Comparison of ENCODE assay signal across 2 cellular contexts in the genomic region with DNA sequence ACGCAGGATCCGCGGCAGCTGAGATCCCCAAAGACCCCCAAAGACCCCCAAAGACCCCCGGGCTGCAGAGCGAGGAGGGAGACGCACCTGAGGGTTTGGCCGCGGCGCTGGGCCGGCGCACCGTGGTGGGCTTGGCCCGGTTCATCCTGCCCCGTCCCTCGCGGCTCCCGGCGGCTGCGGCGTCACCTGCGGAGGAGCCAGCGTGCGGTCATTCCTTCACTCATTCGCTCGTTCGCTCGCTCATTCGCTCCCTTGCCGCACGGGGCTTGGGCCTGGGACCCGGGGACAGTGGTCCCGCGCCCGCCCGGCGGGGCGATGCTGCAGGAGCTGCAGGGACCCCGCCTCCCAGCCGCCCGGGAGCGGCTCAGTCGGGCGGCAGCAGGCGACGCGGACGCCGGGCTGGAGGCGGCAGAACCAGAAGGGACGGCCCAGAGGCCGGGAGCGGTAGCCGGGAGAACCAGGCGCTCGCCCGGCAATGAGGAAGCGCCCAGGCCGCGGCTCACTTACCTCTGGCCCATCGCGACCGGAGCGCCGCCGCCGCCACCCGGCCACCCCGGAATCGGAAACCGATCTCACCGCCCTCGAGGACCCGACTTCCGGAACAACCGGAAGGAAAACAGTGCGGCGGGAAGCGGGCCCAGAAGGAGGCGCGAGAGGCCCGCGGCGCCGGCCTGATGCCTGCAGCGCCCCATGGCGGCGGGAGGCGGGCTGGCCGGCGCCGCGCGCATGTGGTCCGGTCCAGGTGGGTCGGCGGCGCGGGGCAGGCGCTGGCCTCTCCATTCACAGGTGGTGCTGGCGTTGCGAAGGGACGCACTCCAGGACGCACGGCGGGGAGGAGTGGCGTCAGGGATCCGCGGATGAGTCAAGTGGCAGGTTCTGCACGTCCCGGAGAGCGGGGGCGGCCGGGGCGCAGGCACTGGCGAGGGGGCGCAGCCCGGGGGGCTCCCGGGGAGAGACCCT.
A peak's percentile ranks its signal among the peaks of the same experiment; 100 is the strongest.
TF ChIP-seq lines count a peak whose summit lies in the region.

A gene with protein sequence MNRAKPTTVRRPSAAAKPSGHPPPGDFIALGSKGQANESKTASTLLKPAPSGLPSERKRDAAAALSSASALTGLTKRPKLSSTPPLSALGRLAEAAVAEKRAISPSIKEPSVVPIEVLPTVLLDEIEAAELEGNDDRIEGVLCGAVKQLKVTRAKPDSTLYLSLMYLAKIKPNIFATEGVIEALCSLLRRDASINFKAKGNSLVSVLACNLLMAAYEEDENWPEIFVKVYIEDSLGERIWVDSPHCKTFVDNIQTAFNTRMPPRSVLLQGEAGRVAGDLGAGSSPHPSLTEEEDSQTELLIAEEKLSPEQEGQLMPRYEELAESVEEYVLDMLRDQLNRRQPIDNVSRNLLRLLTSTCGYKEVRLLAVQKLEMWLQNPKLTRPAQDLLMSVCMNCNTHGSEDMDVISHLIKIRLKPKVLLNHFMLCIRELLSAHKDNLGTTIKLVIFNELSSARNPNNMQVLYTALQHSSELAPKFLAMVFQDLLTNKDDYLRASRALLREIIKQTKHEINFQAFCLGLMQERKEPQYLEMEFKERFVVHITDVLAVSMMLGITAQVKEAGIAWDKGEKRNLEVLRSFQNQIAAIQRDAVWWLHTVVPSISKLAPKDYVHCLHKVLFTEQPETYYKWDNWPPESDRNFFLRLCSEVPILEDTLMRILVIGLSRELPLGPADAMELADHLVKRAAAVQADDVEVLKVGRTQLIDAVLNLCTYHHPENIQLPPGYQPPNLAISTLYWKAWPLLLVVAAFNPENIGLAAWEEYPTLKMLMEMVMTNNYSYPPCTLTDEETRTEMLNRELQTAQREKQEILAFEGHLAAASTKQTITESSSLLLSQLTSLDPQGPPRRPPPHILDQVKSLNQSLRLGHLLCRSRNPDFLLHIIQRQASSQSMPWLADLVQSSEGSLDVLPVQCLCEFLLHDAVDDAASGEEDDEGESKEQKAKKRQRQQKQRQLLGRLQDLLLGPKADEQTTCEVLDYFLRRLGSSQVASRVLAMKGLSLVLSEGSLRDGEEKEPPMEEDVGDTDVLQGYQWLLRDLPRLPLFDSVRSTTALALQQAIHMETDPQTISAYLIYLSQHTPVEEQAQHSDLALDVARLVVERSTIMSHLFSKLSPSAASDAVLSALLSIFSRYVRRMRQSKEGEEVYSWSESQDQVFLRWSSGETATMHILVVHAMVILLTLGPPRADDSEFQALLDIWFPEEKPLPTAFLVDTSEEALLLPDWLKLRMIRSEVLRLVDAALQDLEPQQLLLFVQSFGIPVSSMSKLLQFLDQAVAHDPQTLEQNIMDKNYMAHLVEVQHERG (N-terminal part only) (minus strand): TSS at position 574 of the 960 bp plus-strand sequence. CDS start 429 bp downstream, at position 145.

TF ChIP-seq in GM23338, 12 proteins besides CTCF, POLR2A, EP300 and RAD21 (continued from another document and continues in another):
- TF ChIP-seq STAT1 (IDR thresholded peaks at IDR 0.05; ENCODE audit: unreplicated experiment) (no peak), NANOG (IDR thresholded peaks at IDR 0.05; ENCODE audit: borderline replicate concordance) (no peak), JUNB (IDR thresholded peaks at IDR 0.05; ENCODE audit: unreplicated experiment) (no peak), POLR2AphosphoS5 (IDR thresholded peaks at IDR 0.05; ENCODE audit: low read depth) (peak; percentile 71)
- TF ChIP-seq, protein P1, sequence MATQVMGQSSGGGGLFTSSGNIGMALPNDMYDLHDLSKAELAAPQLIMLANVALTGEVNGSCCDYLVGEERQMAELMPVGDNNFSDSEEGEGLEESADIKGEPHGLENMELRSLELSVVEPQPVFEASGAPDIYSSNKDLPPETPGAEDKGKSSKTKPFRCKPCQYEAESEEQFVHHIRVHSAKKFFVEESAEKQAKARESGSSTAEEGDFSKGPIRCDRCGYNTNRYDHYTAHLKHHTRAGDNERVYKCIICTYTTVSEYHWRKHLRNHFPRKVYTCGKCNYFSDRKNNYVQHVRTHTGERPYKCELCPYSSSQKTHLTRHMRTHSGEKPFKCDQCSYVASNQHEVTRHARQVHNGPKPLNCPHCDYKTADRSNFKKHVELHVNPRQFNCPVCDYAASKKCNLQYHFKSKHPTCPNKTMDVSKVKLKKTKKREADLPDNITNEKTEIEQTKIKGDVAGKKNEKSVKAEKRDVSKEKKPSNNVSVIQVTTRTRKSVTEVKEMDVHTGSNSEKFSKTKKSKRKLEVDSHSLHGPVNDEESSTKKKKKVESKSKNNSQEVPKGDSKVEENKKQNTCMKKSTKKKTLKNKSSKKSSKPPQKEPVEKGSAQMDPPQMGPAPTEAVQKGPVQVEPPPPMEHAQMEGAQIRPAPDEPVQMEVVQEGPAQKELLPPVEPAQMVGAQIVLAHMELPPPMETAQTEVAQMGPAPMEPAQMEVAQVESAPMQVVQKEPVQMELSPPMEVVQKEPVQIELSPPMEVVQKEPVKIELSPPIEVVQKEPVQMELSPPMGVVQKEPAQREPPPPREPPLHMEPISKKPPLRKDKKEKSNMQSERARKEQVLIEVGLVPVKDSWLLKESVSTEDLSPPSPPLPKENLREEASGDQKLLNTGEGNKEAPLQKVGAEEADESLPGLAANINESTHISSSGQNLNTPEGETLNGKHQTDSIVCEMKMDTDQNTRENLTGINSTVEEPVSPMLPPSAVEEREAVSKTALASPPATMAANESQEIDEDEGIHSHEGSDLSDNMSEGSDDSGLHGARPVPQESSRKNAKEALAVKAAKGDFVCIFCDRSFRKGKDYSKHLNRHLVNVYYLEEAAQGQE (IDR thresholded peaks at IDR 0.05; ENCODE audit: unreplicated experiment), result no peak
- TF ChIP-seq, protein P2, sequence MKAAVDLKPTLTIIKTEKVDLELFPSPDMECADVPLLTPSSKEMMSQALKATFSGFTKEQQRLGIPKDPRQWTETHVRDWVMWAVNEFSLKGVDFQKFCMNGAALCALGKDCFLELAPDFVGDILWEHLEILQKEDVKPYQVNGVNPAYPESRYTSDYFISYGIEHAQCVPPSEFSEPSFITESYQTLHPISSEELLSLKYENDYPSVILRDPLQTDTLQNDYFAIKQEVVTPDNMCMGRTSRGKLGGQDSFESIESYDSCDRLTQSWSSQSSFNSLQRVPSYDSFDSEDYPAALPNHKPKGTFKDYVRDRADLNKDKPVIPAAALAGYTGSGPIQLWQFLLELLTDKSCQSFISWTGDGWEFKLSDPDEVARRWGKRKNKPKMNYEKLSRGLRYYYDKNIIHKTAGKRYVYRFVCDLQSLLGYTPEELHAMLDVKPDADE (IDR thresholded peaks at IDR 0.05), result peak; percentile 95

TF ChIP-seq in neural cell, 6 proteins besides CTCF, POLR2A, EP300 and RAD21 (continued from another document):
- TF ChIP-seq, protein P1 (IDR thresholded peaks at IDR 0.05; ENCODE audit: borderline replicate concordance), result peak; percentile 45
- peak; percentile 92 for TF ChIP-seq MXI1 (conservative IDR thresholded peaks at IDR 0.05; ENCODE audit: poor library complexity, severe bottlenecking)
- TF ChIP-seq EZH2 (IDR thresholded peaks at IDR 0.05; ENCODE audit: borderline replicate concordance, insufficient read depth, low read length, poor library complexity, severe bottlenecking), result no peak
- TF ChIP-seq TAF1 (IDR thresholded peaks at IDR 0.05; ENCODE audit: low read depth), result peak; percentile 58
- TF ChIP-seq POLR2AphosphoS5 (IDR thresholded peaks at IDR 0.05), result peak; percentile 79
TF ChIP-seq in neural cell: peak in this region for 5.
